4 cellular contexts compared by ENCODE assay signal in genomic region chr6:167177271-167177670, GRCh38. TPM values are rescaled to one million over a fixed set of nuclear protein-coding genes. Genes with fewer than 3 reads are reported as not detected.
"Had no signal": no experiment of that assay in that cellular context is flagged by ENCODE, and none has a peak within 500 bp of the region (broad histone marks: within the 10 kb centered on the region; RNA-seq: fewer than 3 reads in every experiment).

No MANE protein-coding gene starts in this region.

RNA-seq across cellular contexts. Expression of gene GPR31, which starts 19.5 kb away (rescaled TPM):
- total RNA-seq: LHCN-M2, M059J, MCF 10A, NCI-H460 had no signal

RNA-seq across cellular contexts. Expression of gene CCR6, which starts 54.4 kb away (rescaled TPM):
- total RNA-seq: LHCN-M2, MCF 10A, NCI-H460 had no signal
